Comparison of ENCODE assay signal across 9 cellular contexts in genomic region chr2:37768491-37768925, GRCh38.
DNase-seq lines count a peak whose midpoint lies in the region; FAIRE-seq and TF ChIP-seq lines count a peak whose summit lies in the region.
"Had no signal": no experiment of that assay in that cellular context is flagged by ENCODE, and none has a peak within 500 bp of the region (broad histone marks: within the 10 kb centered on the region; RNA-seq: fewer than 3 reads in every experiment).

No MANE protein-coding gene starts in this region.

- TF ChIP-seq CTCF in HFFc6 (IDR thresholded peaks at IDR 0.05) (no peak), ascending aorta (IDR thresholded peaks at IDR 0.05) (no peak), kidney epithelial cell (IDR thresholded peaks at IDR 0.05; ENCODE audit: insufficient read depth, low read length, poor library complexity, severe bottlenecking) (no peak), suprapubic skin (IDR thresholded peaks at IDR 0.05) (no peak)

- TF ChIP-seq POLR2A in suprapubic skin (IDR thresholded peaks at IDR 0.05): no peak

- no peak for TF ChIP-seq EP300 in suprapubic skin (IDR thresholded peaks at IDR 0.05)

- H3K27me3 ChIP-seq in ascending aorta (no peaks in the 10 kb centered on the region), kidney epithelial cell (ENCODE audit: control insufficient read depth, insufficient read depth, low read length) (no peaks in the 10 kb centered on the region), suprapubic skin (no peaks in the 10 kb centered on the region)

- peak; percentile 93 for DNase-seq in HFFc6
- DNase-seq in ascending aorta (ENCODE audit: low spot score in 2 of 2): peak in 1 of 2 donors; percentile 80
- peak; percentile 71 for DNase-seq in kidney epithelial cell (ENCODE audit: low read depth)
- DNase-seq in suprapubic skin (ENCODE audit: low spot score in 2 of 2): no peak
- no peak for DNase-seq in activated CD4-positive, alpha-beta T cell treated with anti-CD3 and anti-CD28 coated beads, Interleukin-2, amount 50 U/mL, for 48 hours
- DNase-seq in NOMO-1 (lab: John Stamatoyannopoulos, UW; ENCODE audit: unreplicated experiment in 2 of 2): no peak
- DNase-seq in GM19239 (ENCODE audit: insufficient read length, low spot score): no peak
- no peak for DNase-seq in GF-D8 (lab: John Stamatoyannopoulos, UW)
- DNase-seq: activated naive CD4-positive, alpha-beta T cell treated with anti-CD3 and anti-CD28 coated beads, Interleukin-2, amount 10 ng/mL, durations not matched to agents 7 days and 5 days had no signal

- H3K4me3 ChIP-seq in ascending aorta: no peak overlapping the region
- no peak overlapping the region for H3K4me3 ChIP-seq in kidney epithelial cell (ENCODE audit: low read depth, low read length)
- no peak overlapping the region for H3K4me3 ChIP-seq in suprapubic skin

- intact Hi-C loops in ascending aorta (cut with DNase I): no loop called here

- WGBS in suprapubic skin: 62% methylated on average over 4 of the region's 4 CpGs

- no peak for FAIRE-seq in GM19239 (lab: Jason Lieb, UNC)

- no peaks in the 10 kb centered on the region for H3K9me3 Mint-ChIP-seq in HFFc6

- H3K27ac ChIP-seq in ascending aorta (peak overlapping the region; percentile 78), suprapubic skin (peak overlapping the region; percentile 76)

- H3K27me3 Mint-ChIP-seq in HFFc6 (ENCODE audit: insufficient read depth): no peaks in the 10 kb centered on the region

- H3K9me3 ChIP-seq in ascending aorta (no peaks in the 10 kb centered on the region), suprapubic skin (no peaks in the 10 kb centered on the region)

- H3K4me1 ChIP-seq in ascending aorta: peaks cover 5 to 25% of the 10 kb centered on the region in 2 donors
- peaks cover 9% of the 10 kb centered on the region for H3K4me1 ChIP-seq in suprapubic skin

- H3K27ac Mint-ChIP-seq in HFFc6: peak overlapping the region; percentile 79
- H3K27ac Mint-ChIP-seq: activated naive CD4-positive, alpha-beta T cell treated with anti-CD3 and anti-CD28 coated beads, Interleukin-2, amount 10 ng/mL, durations not matched to agents 7 days and 5 days had no signal

- peak overlapping the region; percentile 53 for H3K4me3 Mint-ChIP-seq in HFFc6
- H3K4me3 Mint-ChIP-seq: activated naive CD4-positive, alpha-beta T cell treated with anti-CD3 and anti-CD28 coated beads, Interleukin-2, amount 10 ng/mL, durations not matched to agents 7 days and 5 days had no signal

- peaks cover 95% of the 10 kb centered on the region for H3K4me1 Mint-ChIP-seq in HFFc6 (ENCODE audit: low read depth)

- peaks cover 5% of the 10 kb centered on the region; the same call in 1 of the 2 replicates for H3K36me3 Mint-ChIP-seq in HFFc6 (ENCODE audit: low read depth)
- H3K36me3 Mint-ChIP-seq: activated naive CD4-positive, alpha-beta T cell treated with anti-CD3 and anti-CD28 coated beads, Interleukin-2, amount 10 ng/mL, durations not matched to agents 7 days and 5 days had no signal

- H3K36me3 ChIP-seq in ascending aorta (no peaks in the 10 kb centered on the region), kidney epithelial cell (ENCODE audit: control insufficient read depth, insufficient read depth, low read length) (no peaks in the 10 kb centered on the region), suprapubic skin (no peaks in the 10 kb centered on the region)

Comparison
In these comparisons a context has a peak if more than half of its experiments do, and no peak if none do; other contexts are left out.
1. DNase-seq: peak in HFFc6 (single experiment) and kidney epithelial cell (single experiment); none in suprapubic skin (0 of 2), activated CD4-positive, alpha-beta T cell treated with anti-CD3 and anti-CD28 coated beads, Interleukin-2, amount 50 U/mL, for 48 hours (0 of 2), NOMO-1 (0 of 2), GM19239 (single experiment) and GF-D8 (single experiment).